In the genomic region with DNA sequence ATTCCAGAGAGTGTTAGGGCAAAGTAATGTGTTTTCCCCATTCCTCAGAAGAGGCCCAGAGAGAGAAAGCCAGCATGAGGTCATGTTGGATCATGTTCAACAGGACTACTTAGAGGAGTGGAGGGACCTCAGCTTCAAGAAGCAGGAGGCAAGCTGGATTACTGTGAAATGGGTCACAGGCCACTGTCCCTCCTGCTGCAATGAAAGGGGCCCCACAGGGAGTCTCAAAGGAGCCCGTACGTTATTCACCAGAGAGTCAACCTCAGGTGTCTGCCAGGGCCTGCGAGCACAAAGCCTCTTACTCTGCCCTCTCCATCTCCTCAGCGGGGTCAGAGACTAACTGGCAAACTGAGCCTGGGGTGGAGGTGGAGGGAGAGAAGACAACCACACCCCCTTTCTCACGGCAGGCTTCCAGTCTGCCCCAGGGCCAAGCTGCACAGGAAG, we compare ENCODE assay signal across 24 cellular contexts. TPM values are rescaled to one million over a fixed set of nuclear protein-coding genes. Genes with fewer than 3 reads are reported as not detected.
DNase-seq lines count a peak whose midpoint lies in the region; ATAC-seq, FAIRE-seq and TF ChIP-seq lines count a peak whose summit lies in the region.
"Had no signal": no experiment of that assay in that cellular context is flagged by ENCODE, and none has a peak within 500 bp of the region (broad histone marks: within the 10 kb centered on the region; RNA-seq: fewer than 3 reads in every experiment).

No MANE protein-coding gene starts in this region.

- no peaks in the 10 kb centered on the region for H3K9me3 Mint-ChIP-seq in activated T-cell treated with anti-CD3 and anti-CD28 coated beads, Interleukin-2, amount 50 U/mL, for 4 hours
- H3K9me3 Mint-ChIP-seq: activated T-helper 1 cell treated with anti-CD3 and anti-CD28 coated beads, Interleukin-12 subunit alpha, Interleukin-12 subunit beta, Interleukin-2, Interleukin-4 antibody, amounts not matched to agents 30 ng/mL and 10 ng/mL and 1 ng/mL, durations not matched to agents 14 hours and 24 hours and 36 hours; naive B cell had no signal

- no peak overlapping the region for H3K4me3 Mint-ChIP-seq in activated T-cell treated with anti-CD3 and anti-CD28 coated beads, Interleukin-2, amount 50 U/mL, for 4 hours
- H3K4me3 Mint-ChIP-seq: activated naive CD8-positive, alpha-beta T cell; activated T-helper 1 cell treated with anti-CD3 and anti-CD28 coated beads, Interleukin-12 subunit alpha, Interleukin-12 subunit beta, Interleukin-2, Interleukin-4 antibody, amounts not matched to agents 30 ng/mL and 10 ng/mL and 1 ng/mL, durations not matched to agents 14 hours and 24 hours and 36 hours; naive B cell had no signal

- TF ChIP-seq CTCF in right atrium auricular region (IDR thresholded peaks at IDR 0.05) (no peak), bronchial epithelial cell (IDR thresholded peaks at IDR 0.05; ENCODE audit: insufficient read depth, low read length, severe bottlenecking) (no peak)

- FAIRE-seq in bronchial epithelial cell (lab: Jason Lieb, UNC): no peak
- FAIRE-seq: GM19239, RCC 7860 had no signal

- peaks cover 0 to 8% of the 10 kb centered on the region in 2 donors for H3K4me1 ChIP-seq in right atrium auricular region
- peaks cover 4% of the 10 kb centered on the region for H3K4me1 ChIP-seq in right cardiac atrium (ENCODE audit: control insufficient read depth, insufficient read depth, low read length)
- H3K4me1 ChIP-seq: BLaER1 had no signal

- no peak for DNase-seq in Right ventricle myocardium superior
- DNase-seq in right atrium auricular region (ENCODE audit: low spot score): no peak
- peak; percentile 48 for DNase-seq in bronchial epithelial cell (ENCODE audit: low read depth)
- DNase-seq in right cardiac atrium: peak in 1 of 3 donors; percentile 19
- DNase-seq in activated T-cell treated with anti-CD3 and anti-CD28 coated beads, Interleukin-2, amount 50 U/mL, for 4 hours: no peak
- no peak for DNase-seq in HuH-7.5 (ENCODE audit: low spot score)
- DNase-seq: GDM1; glutamatergic neuron; KBM-7; naive B cell; NCI-H187; NCI-H446; ovary; stimulated activated naive CD8-positive, alpha-beta T cell treated with anti-CD3 and anti-CD28 coated beads, Interleukin-15, Interleukin-2, amounts not matched to agents 100 U/mL and 50 U/mL, for 24 hours; trophoblast cell had no signal

- H3K9me3 ChIP-seq in right atrium auricular region: no peaks in the 10 kb centered on the region
- no peaks in the 10 kb centered on the region for H3K9me3 ChIP-seq in right cardiac atrium (ENCODE audit: control insufficient read depth, low read length)
- H3K9me3 ChIP-seq: BLaER1, HAP-1, ovary had no signal

- H3K27me3 ChIP-seq in right atrium auricular region (no peaks in the 10 kb centered on the region), bronchial epithelial cell (ENCODE audit: control insufficient read depth, insufficient read depth, low read length) (no peaks in the 10 kb centered on the region), right cardiac atrium (ENCODE audit: control insufficient read depth, insufficient read depth) (no peaks in the 10 kb centered on the region)
- H3K27me3 ChIP-seq: BLaER1, ovary had no signal

- intact Hi-C loops in Right ventricle myocardium superior (cut with DNase I): loop anchor here (10.0 kb wide), 1 partner anchor 113 kb away; the partner anchor contains the start of gene PSME4
- intact Hi-C loops in right cardiac atrium (cut with DNase I): no loop called here

- ATAC-seq in Right ventricle myocardium superior (ENCODE audit: poor library complexity) (peak; percentile 69), right cardiac atrium (peak; percentile 44 to 69), HG02588 (IDR thresholded peaks at IDR 0.05; ENCODE audit: unreplicated experiment) (no peak), HG03439 (IDR thresholded peaks at IDR 0.05; ENCODE audit: unreplicated experiment) (no peak)
- ATAC-seq in activated T-cell treated with anti-CD3 and anti-CD28 coated beads, Interleukin-2, amount 50 U/mL, for 4 hours: no peak
- ATAC-seq: stimulated activated naive CD8-positive, alpha-beta T cell treated with anti-CD3 and anti-CD28 coated beads, Interleukin-15, Interleukin-2, amounts not matched to agents 100 U/mL and 50 U/mL, for 24 hours had no signal

- H3K36me3 Mint-ChIP-seq in activated T-cell treated with anti-CD3 and anti-CD28 coated beads, Interleukin-2, amount 50 U/mL, for 4 hours (ENCODE audit: insufficient read depth): no peaks in the 10 kb centered on the region

- peaks cover 19% of the 10 kb centered on the region for H3K4me1 Mint-ChIP-seq in activated T-cell treated with anti-CD3 and anti-CD28 coated beads, Interleukin-2, amount 50 U/mL, for 4 hours (ENCODE audit: low read depth)

- no peaks in the 10 kb centered on the region for H3K27me3 Mint-ChIP-seq in activated T-cell treated with anti-CD3 and anti-CD28 coated beads, Interleukin-2, amount 50 U/mL, for 4 hours (ENCODE audit: low read depth)
- H3K27me3 Mint-ChIP-seq: activated naive CD8-positive, alpha-beta T cell; naive B cell had no signal

- H3K36me3 ChIP-seq in right atrium auricular region (no peaks in the 10 kb centered on the region), bronchial epithelial cell (ENCODE audit: control insufficient read depth, insufficient read depth, low read length) (no peaks in the 10 kb centered on the region)
- H3K36me3 ChIP-seq: BLaER1, HAP-1, ovary had no signal

- H3K4me3 ChIP-seq in right atrium auricular region (no peak overlapping the region), bronchial epithelial cell (ENCODE audit: low read depth, low read length) (no peak overlapping the region), right cardiac atrium (ENCODE audit: low read length) (no peak overlapping the region)
- H3K4me3 ChIP-seq: BLaER1, HAP-1, ovary, skin epidermis had no signal

- WGBS in right cardiac atrium: 72% methylated on average over 5 of the region's 5 CpGs

- H3K27ac ChIP-seq in right atrium auricular region: no peak overlapping the region
- H3K27ac ChIP-seq in right cardiac atrium (ENCODE audit: low read length): no peak overlapping the region
- H3K27ac ChIP-seq: BLaER1, ovary, skin epidermis had no signal

RNA-seq across cellular contexts. Expression of gene ACYP2, which starts 27.2 kb away (rescaled TPM):
- 64.2 TPM for total RNA-seq in Right ventricle myocardium superior
- total RNA-seq in right atrium auricular region: 10 to 100 TPM; 32.7 to 48.1 TPM
- 9.0 and 25.9 TPM in 2 replicates for total RNA-seq in bronchial epithelial cell
- total RNA-seq in right cardiac atrium: 10 to 100 TPM; 47.1 to 70.2 (median 60.0) TPM
- 122 TPM for polyA plus RNA-seq in right cardiac atrium
- total RNA-seq in activated T-cell treated with anti-CD3 and anti-CD28 coated beads, Interleukin-2, amount 50 U/mL, for 4 hours: 1 to 10 TPM; 4.3 to 5.1 (median 5.1) TPM

Comparison
In these comparisons a context has a peak if more than half of its experiments do, and no peak if none do; other contexts are left out.
1. ATAC-seq: peak in Right ventricle myocardium superior (single experiment) and right cardiac atrium (2 of 2); none in HG02588 (single experiment), activated T-cell treated with anti-CD3 and anti-CD28 coated beads, Interleukin-2, amount 50 U/mL, for 4 hours (0 of 2) and HG03439 (single experiment).